ENCODE assay signal across 10 cellular contexts in the genomic region with DNA sequence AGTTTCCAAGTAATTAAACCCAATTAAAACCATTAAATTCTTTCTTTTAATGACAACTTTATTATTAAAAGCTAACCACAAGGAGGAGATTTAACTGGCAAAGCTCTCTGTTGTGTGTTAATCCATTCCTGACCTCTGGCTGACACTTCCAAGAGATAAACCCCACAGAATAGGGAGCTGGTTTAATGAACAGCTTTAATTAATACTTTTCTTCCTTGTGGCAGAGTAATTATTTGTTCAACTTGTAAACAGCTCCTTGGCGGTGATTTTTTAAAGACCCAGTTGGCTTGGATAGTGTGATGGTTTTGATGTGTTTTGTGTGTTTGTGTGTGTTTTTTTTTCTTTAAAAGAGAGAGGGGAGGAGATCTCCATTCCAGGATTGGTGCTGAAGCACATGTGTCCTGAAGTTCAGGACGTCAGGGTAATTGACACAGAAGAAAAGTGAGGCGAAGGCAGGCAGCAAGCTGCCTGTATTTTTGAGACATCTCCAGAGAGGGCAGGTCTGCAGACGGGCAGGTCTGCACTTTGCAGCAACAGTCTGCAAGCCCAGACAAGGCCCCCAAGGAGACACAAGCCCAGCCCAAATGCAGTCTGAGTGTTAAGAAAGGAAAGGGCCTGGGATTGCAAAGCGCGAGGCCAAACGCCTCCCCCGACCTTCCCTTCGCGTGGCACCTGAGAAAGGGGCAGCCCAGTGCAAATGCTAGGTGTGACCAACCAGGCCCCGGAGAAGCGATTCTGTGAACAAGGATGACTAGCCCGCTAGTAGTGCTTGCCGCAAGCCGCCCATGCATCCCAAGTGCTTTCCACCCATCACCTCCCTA.
A peak's percentile ranks its signal among the peaks of the same experiment; 100 is the strongest.
DNase-seq lines count a peak whose midpoint lies in the region; ATAC-seq and TF ChIP-seq lines count a peak whose summit lies in the region.
"Had no signal": no experiment of that assay in that cellular context is flagged by ENCODE, and none has a peak within 500 bp of the region (broad histone marks: within the 10 kb centered on the region; RNA-seq: fewer than 3 reads in every experiment).

No MANE protein-coding gene starts in this region.

- ATAC-seq in stimulated activated naive B cell treated with anti-CD40 and anti-IgM and Interleukin-4, amounts not matched to agents 10 μg/mL and 1 μg/mL and 100 μg/mL, for 72 hours (replicated peaks), result no peak
- ATAC-seq in HG03175 (IDR thresholded peaks at IDR 0.05; ENCODE audit: unreplicated experiment) (no peak), left colon (no peak)

- H3K4me3 ChIP-seq in AG10803 (ENCODE audit: low read length), result no peak overlapping the region
- H3K4me3 ChIP-seq in epithelial cell of esophagus (ENCODE audit: low read length), result no peak overlapping the region

- H3K4me1 Mint-ChIP-seq in nephron, result peaks cover 48% of the 10 kb centered on the region
- no peaks in the 10 kb centered on the region for H3K4me1 Mint-ChIP-seq in stimulated activated naive B cell treated with anti-CD40 and anti-IgM and Interleukin-4, amounts not matched to agents 10 μg/mL and 1 μg/mL and 100 μg/mL, for 72 hours
- H3K4me1 Mint-ChIP-seq: naive B cell had no signal

- no peaks in the 10 kb centered on the region for H3K36me3 Mint-ChIP-seq in nephron (ENCODE audit: low read depth)
- no peaks in the 10 kb centered on the region for H3K36me3 Mint-ChIP-seq in stimulated activated naive B cell treated with anti-CD40 and anti-IgM and Interleukin-4, amounts not matched to agents 10 μg/mL and 1 μg/mL and 100 μg/mL, for 72 hours
- H3K36me3 Mint-ChIP-seq: naive B cell had no signal

- 0 out of 2 replicates have a peak, but pooled peaks have one; percentile 1 for TF ChIP-seq CTCF in AG10803 (conservative IDR thresholded peaks at IDR 0.05; ENCODE audit: low read length)
- TF ChIP-seq CTCF in epithelial cell of esophagus (IDR thresholded peaks at IDR 0.05; ENCODE audit: insufficient read depth, low read depth, low read length, missing control alignments), result no peak
- TF ChIP-seq CTCF in nephron (IDR thresholded peaks at IDR 0.05; ENCODE audit: unreplicated experiment in 3 of 3), result peak in 1 of 3 experiments; percentile 8

- no peaks in the 10 kb centered on the region for H3K9me3 Mint-ChIP-seq in nephron
- no peaks in the 10 kb centered on the region for H3K9me3 Mint-ChIP-seq in stimulated activated naive B cell treated with anti-CD40 and anti-IgM and Interleukin-4, amounts not matched to agents 10 μg/mL and 1 μg/mL and 100 μg/mL, for 72 hours

- intact Hi-C loops in left colon (cut with DNase I, micrococcal nuclease), result no loop called here

- peak; percentile 51 for DNase-seq in AG10803 (ENCODE audit: low read depth)
- DNase-seq in NCI-H2171 (lab: John Stamatoyannopoulos, UW), result peak; percentile 79
- DNase-seq in epithelial cell of esophagus (ENCODE audit: low read depth), result peak; percentile 94
- DNase-seq in stimulated activated naive CD4-positive, alpha-beta T cell (lab: John Stamatoyannopoulos, UW), result no peak
- DNase-seq in stimulated activated naive B cell treated with anti-CD40 and anti-IgM and Interleukin-4, amounts not matched to agents 10 μg/mL and 1 μg/mL and 100 μg/mL, for 72 hours, result no peak
- DNase-seq in left colon, result no peak
- DNase-seq: naive B cell, NCI-H526 treated with DMSO at 0.1 percent for 48 hours had no signal

- peak overlapping the region; percentile 83 to 91 (median 90) for H3K27ac Mint-ChIP-seq in nephron
- no peak overlapping the region for H3K27ac Mint-ChIP-seq in stimulated activated naive B cell treated with anti-CD40 and anti-IgM and Interleukin-4, amounts not matched to agents 10 μg/mL and 1 μg/mL and 100 μg/mL, for 72 hours

- no peaks in the 10 kb centered on the region for H3K27me3 Mint-ChIP-seq in nephron (ENCODE audit: low read depth)
- peaks cover 26 to 52% of the 10 kb centered on the region in 2 donors for H3K27me3 Mint-ChIP-seq in stimulated activated naive B cell treated with anti-CD40 and anti-IgM and Interleukin-4, amounts not matched to agents 10 μg/mL and 1 μg/mL and 100 μg/mL, for 72 hours

- H3K4me3 Mint-ChIP-seq in nephron, result peak overlapping the region; percentile 1 to 27 (median 18)
- H3K4me3 Mint-ChIP-seq in stimulated activated naive B cell treated with anti-CD40 and anti-IgM and Interleukin-4, amounts not matched to agents 10 μg/mL and 1 μg/mL and 100 μg/mL, for 72 hours, result no peak overlapping the region

Comparison
In these comparisons a context has a peak if more than half of its experiments do, and no peak if none do; other contexts are left out.
1. DNase-seq: peak in AG10803 (single experiment), NCI-H2171 (single experiment) and epithelial cell of esophagus (single experiment); none in stimulated activated naive CD4-positive, alpha-beta T cell (0 of 6), stimulated activated naive B cell treated with anti-CD40 and anti-IgM and Interleukin-4, amounts not matched to agents 10 μg/mL and 1 μg/mL and 100 μg/mL, for 72 hours (single experiment) and left colon (0 of 2).
2. H3K4me3 Mint-ChIP-seq: peak in nephron (3 of 3); none in stimulated activated naive B cell treated with anti-CD40 and anti-IgM and Interleukin-4, amounts not matched to agents 10 μg/mL and 1 μg/mL and 100 μg/mL, for 72 hours (0 of 2).